ENCODE assay signal across 14 cellular contexts in the genomic region with DNA sequence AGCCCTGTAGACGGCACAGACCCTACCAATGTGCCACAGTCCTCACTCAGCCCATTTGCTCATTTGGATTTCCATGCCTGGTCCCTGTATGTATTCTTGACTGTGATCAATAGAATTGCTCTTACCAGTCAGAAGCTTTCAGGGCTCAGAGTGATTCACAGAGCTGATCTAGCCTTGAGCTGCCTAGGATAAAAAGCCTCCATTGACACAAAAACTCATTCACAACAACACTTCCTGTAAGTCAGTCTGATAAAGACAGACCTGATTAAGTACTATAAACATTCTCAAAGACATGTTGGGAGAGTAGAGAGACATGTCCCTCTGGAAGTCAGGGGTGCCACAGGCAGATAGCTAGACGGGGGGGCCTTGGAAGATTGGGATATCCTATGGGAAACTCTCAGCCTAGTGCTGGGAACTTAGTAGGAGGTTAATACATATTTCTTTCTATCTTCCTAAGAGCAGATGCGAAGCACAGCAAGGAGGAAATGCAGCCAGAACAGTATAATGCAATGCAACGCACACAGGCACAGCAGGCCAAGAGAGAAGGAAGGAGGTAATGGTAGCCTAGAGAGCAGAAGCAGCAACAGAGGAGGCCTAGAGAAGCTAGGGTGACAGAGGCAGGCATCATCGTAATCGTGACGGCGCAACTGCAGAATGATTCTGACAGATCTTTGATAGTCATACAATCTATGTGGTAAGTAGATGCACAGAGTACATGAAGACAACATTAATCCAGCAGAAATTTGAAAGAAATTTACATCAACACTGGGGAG. TPM values are rescaled to one million over a fixed set of nuclear protein-coding genes. Genes with fewer than 3 reads are reported as not detected.
A peak's percentile ranks its signal among the peaks of the same experiment; 100 is the strongest.
DNase-seq lines count a peak whose midpoint lies in the region; FAIRE-seq and TF ChIP-seq lines count a peak whose summit lies in the region.
"Had no signal": no experiment of that assay in that cellular context is flagged by ENCODE, and none has a peak within 500 bp of the region (broad histone marks: within the 10 kb centered on the region; RNA-seq: fewer than 3 reads in every experiment).

No MANE protein-coding gene starts in this region.

- 69 to 80% (median 72%) methylated on average over 8 of the region's 8 CpGs for whole genome bisulfite sequencing in small intestine, 3 donors

- peak overlapping the region; percentile 12 for H3K4me2 ChIP-seq in Loucy (ENCODE audit: low read depth, low read length, poor library complexity, severe bottlenecking)

- no peak overlapping the region for H3K4me3 ChIP-seq in Loucy (ENCODE audit: low read length, poor library complexity, severe bottlenecking)
- no peak overlapping the region for H3K4me3 ChIP-seq in small intestine (ENCODE audit: low read depth in 1 of 2, low read length in 2 of 2)

- H3K9me3 Mint-ChIP-seq in HFFc6 = no peaks in the 10 kb centered on the region

- H3K27ac ChIP-seq in caudate nucleus (ENCODE audit: low read depth, low read length) (peak overlapping the region; percentile 18), small intestine (ENCODE audit: low read depth in 1 of 2, low read length in 1 of 2) (peak overlapping the region in 1 of 2 donors; percentile 14)
- H3K27ac ChIP-seq: 22Rv1 had no signal

- H3K27me3 ChIP-seq in Loucy (ENCODE audit: insufficient read depth, low read length, poor library complexity, severe bottlenecking) (no peaks in the 10 kb centered on the region), small intestine (ENCODE audit: control insufficient read depth in 2 of 2, insufficient read depth in 2 of 2, low read length in 2 of 2) (no peaks in the 10 kb centered on the region)
- H3K27me3 ChIP-seq: gastrocnemius medialis had no signal

- H3K36me3 ChIP-seq in Loucy (ENCODE audit: insufficient read depth, low read length) = no peaks in the 10 kb centered on the region
- no peaks in the 10 kb centered on the region for H3K36me3 ChIP-seq in small intestine (ENCODE audit: control insufficient read depth in 2 of 2, insufficient read depth in 2 of 2, low read length in 2 of 2)
- H3K36me3 ChIP-seq: gastrocnemius medialis had no signal

- peaks cover 11% of the 10 kb centered on the region for H3K27me3 Mint-ChIP-seq in HFFc6 (ENCODE audit: insufficient read depth)

- FAIRE-seq in small intestine (lab: Jason Lieb, UNC) = no peak
- FAIRE-seq: GM18507 had no signal

- TF ChIP-seq CTCF in Loucy (conservative IDR thresholded peaks at IDR 0.05; ENCODE audit: low read length) (no peak), HFFc6 (IDR thresholded peaks at IDR 0.05) (no peak)

- H3K36me3 Mint-ChIP-seq in HFFc6 (ENCODE audit: low read depth) = no peaks in the 10 kb centered on the region

- peaks cover 31% of the 10 kb centered on the region for H3K79me2 ChIP-seq in Loucy (ENCODE audit: insufficient read depth, low read length)

- H3K27ac Mint-ChIP-seq in HFFc6 = no peak overlapping the region

- H3K4me1 ChIP-seq in Loucy (ENCODE audit: insufficient read depth, low read length, poor library complexity, severe bottlenecking) (peaks cover 20% of the 10 kb centered on the region), small intestine (ENCODE audit: control insufficient read depth in 2 of 2, insufficient read depth in 1 of 2, low read depth in 1 of 2, low read length in 1 of 2) (no peaks in the 10 kb centered on the region)

- no peak overlapping the region for H2AFZ ChIP-seq in Loucy (ENCODE audit: low read length)

- H3K4me1 Mint-ChIP-seq in HFFc6 (ENCODE audit: low read depth) = peaks cover 25% of the 10 kb centered on the region

- no peaks in the 10 kb centered on the region for H3K9me2 ChIP-seq in Loucy (replicated peaks; ENCODE audit: low read depth, low read length)

- H3F3A ChIP-seq in Loucy (ENCODE audit: low read depth) = 0 out of 2 replicates have a peak, but pooled peaks cover 3% of the 10 kb centered on the region

- no peak overlapping the region for H3K4me3 Mint-ChIP-seq in HFFc6

- H3K9me3 ChIP-seq in Loucy (ENCODE audit: insufficient read depth, low read depth, low read length) = no peaks in the 10 kb centered on the region
- no peaks in the 10 kb centered on the region for H3K9me3 ChIP-seq in small intestine (ENCODE audit: control insufficient read depth, low read depth)
- H3K9me3 ChIP-seq: gastrocnemius medialis had no signal

- H3K9ac ChIP-seq in Loucy (ENCODE audit: low read depth, low read length, poor library complexity, severe bottlenecking) = no peak overlapping the region

- peak; percentile 13 for DNase-seq in DMS53 (lab: John Stamatoyannopoulos, UW)
- no peak for DNase-seq in DMS53 treated with DMSO at 0.1 percent for 48 hours (lab: John Stamatoyannopoulos, UW; ENCODE audit: unreplicated experiment)
- DNase-seq in caudate nucleus (lab: John Stamatoyannopoulos, UW) = peak in 4 of 61 donors; percentile 8 to 53 (median 26)
- DNase-seq in pons (ENCODE audit: low spot score) = peak; percentile 21
- no peak for DNase-seq in small intestine
- no peak for DNase-seq in hypothalamus (lab: John Stamatoyannopoulos, UW)
- DNase-seq in HFFc6 = no peak
- DNase-seq: gastrocnemius medialis, left colon, NCI-H446, SHP77 treated with DMSO at 0.1 percent for 48 hours had no signal

- H4K20me1 ChIP-seq in Loucy (ENCODE audit: insufficient read depth, low read length, poor library complexity, severe bottlenecking) = peaks cover 38% of the 10 kb centered on the region

RNA-seq across cellular contexts. Expression of a gene that starts 1.9 kb away (rescaled TPM):
- 1 to 10 TPM; 4.4 to 9.7 (median 8.1) TPM for polyA plus RNA-seq in small intestine
- 1 to 10 TPM in 5 of 6 experiments, under 1 TPM in 1; 0.69 to 5.9 (median 4.6) TPM for total RNA-seq in HFFc6 (2021; fragmentation: NEBNext Ultra II Directional; extraction: Animal tissue kit (Norgen Biotek cat#: 25700))

Comparison
In these comparisons a context has a peak if more than half of its experiments do, and no peak if none do; other contexts are left out.
1. DNase-seq: peak in DMS53 (single experiment) and pons (single experiment); none in DMS53 treated with DMSO at 0.1 percent for 48 hours (single experiment), small intestine (single experiment), hypothalamus (0 of 51) and HFFc6 (single experiment).